In genomic region chr7:28354601-28355062, GRCh38 we compare ENCODE assay signal across 11 cellular contexts. TPM values are rescaled to one million over a fixed set of nuclear protein-coding genes. Genes with fewer than 3 reads are reported as not detected.
A peak's percentile ranks its signal among the peaks of the same experiment; 100 is the strongest.
DNase-seq lines count a peak whose midpoint lies in the region; ATAC-seq and TF ChIP-seq lines count a peak whose summit lies in the region.
"Had no signal": no experiment of that assay in that cellular context is flagged by ENCODE, and none has a peak within 500 bp of the region (broad histone marks: within the 10 kb centered on the region; RNA-seq: fewer than 3 reads in every experiment).

No MANE protein-coding gene starts in this region.

- ATAC-seq in HG03469 (IDR thresholded peaks at IDR 0.05; ENCODE audit: unreplicated experiment) (no peak), HG03175 (IDR thresholded peaks at IDR 0.05; ENCODE audit: unreplicated experiment) (no peak), left colon (no peak)

- intact Hi-C loops in left colon (cut with DNase I, micrococcal nuclease) = no loop called here

- DNase-seq in ELR (ENCODE audit: low read depth) (peak; percentile 83), NCI-H2171 treated with DMSO at 0.1 percent for 48 hours (lab: John Stamatoyannopoulos, UW) (peak; percentile 60), cardiac fibroblast (ENCODE audit: low read depth in 2 of 2) (peak; percentile 89 to 94), non-pigmented ciliary epithelial cell (ENCODE audit: low read depth) (peak; percentile 30), NOMO-1 treated with dmso at 0.1 percent for 144 hours (lab: John Stamatoyannopoulos, UW; ENCODE audit: unreplicated experiment) (no peak), left colon (no peak)
- DNase-seq: activated CD4-positive, CD25-positive, alpha-beta regulatory T cell treated with anti-CD3 and anti-CD28 coated beads, Interleukin-2, amount 50 U/mL, for 72 hours; NCI-H526; nucleus accumbens had no signal

- TF ChIP-seq CTCF in cardiac fibroblast (IDR thresholded peaks at IDR 0.05; ENCODE audit: low read depth, low read length) = no peak

- H3K4me3 ChIP-seq in cardiac fibroblast (replicated peaks in 1 of 2; ENCODE audit: low read depth in 2 of 2, low read length in 2 of 2) = no peak overlapping the region

RNA-seq across cellular contexts. Expression of gene CREB5, which starts 57.7 kb away (rescaled TPM):
- total RNA-seq in left colon = 1 to 10 TPM; 1.8 to 2.4 TPM

Comparison
In these comparisons a context has a peak if more than half of its experiments do, and no peak if none do; other contexts are left out.
1. DNase-seq: peak in ELR (single experiment), NCI-H2171 treated with DMSO at 0.1 percent for 48 hours (single experiment), cardiac fibroblast (2 of 2) and non-pigmented ciliary epithelial cell (single experiment); none in NOMO-1 treated with dmso at 0.1 percent for 144 hours (single experiment) and left colon (0 of 2).